In the genomic region with DNA sequence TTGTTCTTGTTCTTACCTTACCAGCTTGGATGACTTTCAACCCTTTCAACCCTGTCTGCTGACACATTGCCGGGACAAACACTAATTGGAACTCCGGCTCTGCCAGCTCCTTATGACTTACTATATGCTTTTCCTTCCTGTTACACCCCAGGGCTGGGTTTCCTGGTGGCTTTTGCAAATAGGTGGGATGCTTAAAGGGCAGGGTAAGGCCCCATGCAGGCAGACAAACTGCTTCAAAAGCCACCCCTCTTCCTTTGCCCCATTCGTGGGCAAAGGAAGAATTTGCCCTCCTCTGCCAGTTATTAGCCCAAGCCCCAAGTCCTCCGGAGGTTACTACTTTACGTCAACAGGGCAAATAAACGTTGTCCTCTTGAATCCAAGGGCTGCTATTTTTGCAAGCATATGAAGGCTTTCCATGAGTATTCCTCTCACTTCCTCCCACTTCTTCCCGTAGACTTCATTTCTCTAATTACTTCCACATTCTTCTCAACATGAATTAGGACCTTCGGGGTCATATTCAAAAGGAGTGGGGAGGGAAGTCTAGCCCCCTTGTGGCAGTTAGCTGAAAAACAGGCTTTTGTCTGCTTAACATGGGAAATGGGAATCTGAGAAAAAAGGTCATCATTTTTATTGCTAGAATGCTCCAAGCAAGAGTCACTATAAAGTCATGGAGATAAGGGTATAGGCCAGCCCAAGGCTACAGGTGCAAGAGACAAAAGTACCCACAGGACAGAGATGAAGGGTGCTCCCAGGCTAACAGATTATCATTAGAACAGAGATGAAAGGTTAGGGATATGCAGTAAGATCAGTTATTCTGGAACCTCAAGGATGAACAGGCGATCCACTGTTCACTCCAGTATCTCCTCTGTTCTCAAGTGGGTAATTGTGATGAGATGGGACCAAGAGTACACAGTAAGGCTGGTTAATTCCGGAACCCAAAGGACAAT, we compare ENCODE assay signal across 8 cellular contexts. TPM values are rescaled to one million over a fixed set of nuclear protein-coding genes. Genes with fewer than 3 reads are reported as not detected.
DNase-seq lines count a peak whose midpoint lies in the region; ATAC-seq and TF ChIP-seq lines count a peak whose summit lies in the region.

No MANE protein-coding gene starts in this region.

- no peak overlapping the region for H3K4me3 Mint-ChIP-seq in osteocyte (ENCODE audit: unreplicated experiment)

- TF ChIP-seq CTCF in DND-41 (IDR thresholded peaks at IDR 0.05; ENCODE audit: borderline replicate concordance, extremely low read depth, low read length, poor library complexity, severe bottlenecking) (peak; percentile 52), RWPE1 (conservative IDR thresholded peaks at IDR 0.05; ENCODE audit: low read depth) (peak; percentile 39; the same call in 1 of the 2 replicates), fibroblast of lung (conservative IDR thresholded peaks at IDR 0.05 in 1 of 2, IDR thresholded peaks at IDR 0.05 in 1 of 2; ENCODE audit: low read depth in 1 of 2, low read length in 2 of 2) (peak; percentile 80 to 85), osteocyte (IDR thresholded peaks at IDR 0.05) (peak; percentile 71)

- H3K4me1 ChIP-seq in DND-41 (ENCODE audit: insufficient read depth, low read length) (no peaks in the 10 kb centered on the region), fibroblast of lung (ENCODE audit: control insufficient read depth, extremely low read depth, insufficient read depth, low read length) (peaks cover 10% of the 10 kb centered on the region)

- H2AFZ ChIP-seq in DND-41 (ENCODE audit: low read depth, low read length) (no peak overlapping the region), fibroblast of lung (ENCODE audit: low read length) (no peak overlapping the region)

- CTCF ChIA-PET in RWPE1 (lab: Yijun Ruan, JAX): interaction anchor here (0.6 to 1.0 kb wide), 3 partner anchors 16 to 853 kb away, joined by 3 to 4 read pairs (median 4); no protein-coding TSS in a partner anchor

- H3K9ac ChIP-seq in DND-41 (ENCODE audit: low read depth, low read length) (no peak overlapping the region), fibroblast of lung (ENCODE audit: insufficient read depth, low read length) (no peak overlapping the region)

- H4K20me1 ChIP-seq in DND-41 (ENCODE audit: insufficient read depth, low read length): no peaks in the 10 kb centered on the region
- H4K20me1 ChIP-seq in fibroblast of lung (ENCODE audit: control insufficient read depth, extremely low read depth, insufficient read depth, low read length): no peaks in the 10 kb centered on the region

- H3K79me2 ChIP-seq in DND-41 (ENCODE audit: insufficient read depth, low read length) (no peaks in the 10 kb centered on the region), fibroblast of lung (ENCODE audit: control insufficient read depth, insufficient read depth, low read length) (no peaks in the 10 kb centered on the region)

- no peak overlapping the region for H3K27ac ChIP-seq in DND-41 (ENCODE audit: low read length)
- no peak overlapping the region for H3K27ac ChIP-seq in RWPE1
- no peak overlapping the region for H3K27ac ChIP-seq in fibroblast of lung (ENCODE audit: insufficient read depth, low read length)

- H3K9me3 ChIP-seq in DND-41 (ENCODE audit: insufficient read depth, low read length, severe bottlenecking) (peaks cover 3% of the 10 kb centered on the region), fibroblast of lung (ENCODE audit: control insufficient read depth, insufficient read depth, low read depth, low read length) (no peaks in the 10 kb centered on the region)

- POLR2A ChIA-PET in RWPE1 (lab: Yijun Ruan, JAX; ENCODE audit: low non-redundant PET): no interaction called here

- H3K27ac Mint-ChIP-seq in osteocyte (ENCODE audit: unreplicated experiment): peak overlapping the region; percentile 23

- ATAC-seq in DND-41 (ENCODE audit: insufficient read depth, low read depth) (no peak), HG03432 (IDR thresholded peaks at IDR 0.05; ENCODE audit: unreplicated experiment) (peak; percentile 51), HG03135 (IDR thresholded peaks at IDR 0.05; ENCODE audit: unreplicated experiment) (no peak), HG03354 (IDR thresholded peaks at IDR 0.05; ENCODE audit: poor library complexity, severe bottlenecking, unreplicated experiment) (no peak), HG03139 (IDR thresholded peaks at IDR 0.05; ENCODE audit: unreplicated experiment) (no peak)

- DNase-seq in DND-41 (peak; percentile 7), RWPE1 (ENCODE audit: low spot score) (peak; percentile 31), fibroblast of lung (ENCODE audit: low read depth in 2 of 2) (peak; percentile 53 to 63), osteocyte (ENCODE audit: extremely low spot score, unreplicated experiment) (peak; percentile 66)

- H3K4me1 Mint-ChIP-seq in osteocyte (ENCODE audit: unreplicated experiment): peaks cover 17% of the 10 kb centered on the region

- no peaks in the 10 kb centered on the region for H3K9me3 Mint-ChIP-seq in osteocyte (ENCODE audit: unreplicated experiment)

- H3K27me3 ChIP-seq in DND-41 (ENCODE audit: insufficient read depth, low read length, poor library complexity) (no peaks in the 10 kb centered on the region), fibroblast of lung (ENCODE audit: control insufficient read depth, insufficient read depth, low read length) (no peaks in the 10 kb centered on the region)

- H3K36me3 ChIP-seq in DND-41 (ENCODE audit: insufficient read depth, low read length) (no peaks in the 10 kb centered on the region), fibroblast of lung (ENCODE audit: control insufficient read depth, insufficient read depth, low read length) (no peaks in the 10 kb centered on the region)

- peaks cover 2% of the 10 kb centered on the region for H3K36me3 Mint-ChIP-seq in osteocyte (ENCODE audit: unreplicated experiment)

- H3K27me3 Mint-ChIP-seq in osteocyte (ENCODE audit: unreplicated experiment): no peaks in the 10 kb centered on the region

- no peak overlapping the region for H3K4me3 ChIP-seq in DND-41 (ENCODE audit: low read depth in 1 of 2, low read length in 2 of 2)
- H3K4me3 ChIP-seq in fibroblast of lung (replicated peaks in 1 of 4; ENCODE audit: control extremely low read depth in 1 of 4, insufficient read depth in 1 of 4, low read depth in 3 of 4, low read length in 4 of 4): no peak overlapping the region

- H3K4me2 ChIP-seq in DND-41 (ENCODE audit: insufficient read depth, low read length) (no peak overlapping the region), fibroblast of lung (ENCODE audit: extremely low read depth, insufficient read depth, low read length) (no peak overlapping the region)

RNA-seq across cellular contexts. Expression of a gene that starts 56.3 kb away (rescaled TPM):
- total RNA-seq in fibroblast of lung (279 and 309 TPM in 2 replicates), osteocyte (2,574 and 2,723 TPM in 2 replicates)
- 583 and 1,500 TPM in 2 replicates for polyA plus RNA-seq in fibroblast of lung
- polyA plus RNA-seq in fibroblast of lung (2012): 501 and 1,132 TPM in 2 replicates
- 681 and 1,171 TPM in 2 replicates for polyA minus RNA-seq in fibroblast of lung (ENCODE audit: low replicate concordance)

Comparison
In these comparisons a context has a peak if more than half of its experiments do, and no peak if none do; other contexts are left out.
1. DNase-seq: peak in every context shown above with its lines; median percentile 66 in osteocyte; 58 in fibroblast of lung; 31 in RWPE1; 7 in DND-41.